ENCODE assay signal across 14 cellular contexts in the genomic region with DNA sequence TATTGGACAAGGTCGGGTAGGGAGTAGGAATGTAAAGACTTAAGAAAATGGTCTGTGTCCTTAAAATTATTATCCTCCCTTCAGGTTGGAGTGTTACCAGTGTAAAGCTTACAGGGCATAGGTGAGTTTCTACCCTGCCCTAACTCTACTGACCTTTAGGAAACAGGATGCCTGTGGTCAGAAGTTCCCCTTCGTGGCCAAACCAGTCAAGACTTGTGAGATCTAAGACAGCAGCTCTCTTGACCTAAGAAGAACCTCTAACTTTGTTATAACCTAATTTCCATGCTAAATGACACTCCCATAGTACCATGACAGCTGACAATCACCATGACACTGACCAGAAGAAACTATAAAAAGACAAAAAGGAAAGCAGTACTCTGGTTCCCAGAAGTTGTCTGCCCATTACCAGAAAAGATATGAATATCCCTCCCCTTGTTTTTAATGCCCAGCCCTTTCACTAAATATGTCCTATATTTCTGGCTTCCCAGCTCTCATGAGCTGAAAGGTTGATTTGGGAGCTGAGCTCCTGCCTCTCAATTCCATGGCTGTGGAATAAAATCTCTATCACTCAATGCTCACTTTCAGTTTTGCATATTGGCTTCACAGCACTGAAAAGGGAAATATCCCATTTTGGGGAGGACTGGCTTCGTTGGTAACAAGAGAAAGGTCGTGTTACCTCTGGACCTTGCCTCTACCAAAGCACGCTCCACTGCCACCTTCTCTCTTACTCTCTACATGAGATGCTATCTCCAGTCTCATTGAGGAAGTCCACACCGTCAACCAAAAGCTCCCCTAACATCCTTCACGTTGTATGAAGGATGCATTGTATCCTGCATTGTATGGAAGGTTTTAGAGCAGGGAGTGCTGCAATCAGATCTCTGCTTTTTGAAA.
DNase-seq lines count a peak whose midpoint lies in the region; ATAC-seq and TF ChIP-seq lines count a peak whose summit lies in the region.
"Had no signal": no experiment of that assay in that cellular context is flagged by ENCODE, and none has a peak within 500 bp of the region (broad histone marks: within the 10 kb centered on the region; RNA-seq: fewer than 3 reads in every experiment).

No MANE protein-coding gene starts in this region.

- intact Hi-C loops in natural killer cell (cut with micrococcal nuclease): no loop called here
- intact Hi-C loops in left cardiac atrium (cut with DNase I): no loop called here

- no peaks in the 10 kb centered on the region for H3K36me3 Mint-ChIP-seq in natural killer cell
- H3K36me3 Mint-ChIP-seq: activated naive CD8-positive, alpha-beta T cell treated with anti-CD3 and anti-CD28 coated beads, Interleukin-2, amount 10 ng/mL, durations not matched to agents 7 days and 5 days had no signal

- peaks cover 12 to 16% of the 10 kb centered on the region in 2 donors for H3K4me1 Mint-ChIP-seq in natural killer cell

- H3K27me3 Mint-ChIP-seq in natural killer cell (ENCODE audit: low read depth in 2 of 2): peaks cover 0 to 9% of the 10 kb centered on the region in 2 donors

- DNase-seq in natural killer cell (no peak), NCI-H2227 (lab: John Stamatoyannopoulos, UW; ENCODE audit: unreplicated experiment) (no peak), left cardiac atrium (no peak), H4 (ENCODE audit: low spot score) (no peak)
- DNase-seq in activated CD4-positive, alpha-beta T cell treated with anti-CD3 and anti-CD28 coated beads, Interleukin-2, amount 50 U/mL, for 48 hours: no peak
- DNase-seq: activated CD4-positive, alpha-beta T cell treated with anti-CD3 and anti-CD28 coated beads for 1 hour; activated naive CD8-positive, alpha-beta T cell treated with anti-CD3 and anti-CD28 coated beads, Interleukin-2, amount 10 ng/mL, durations not matched to agents 7 days and 5 days; dorsolateral prefrontal cortex; heart left ventricle; NCI-H2081; retina had no signal

- H3K9me3 Mint-ChIP-seq in natural killer cell: peaks cover 0 to 4% of the 10 kb centered on the region in 2 donors
- H3K9me3 Mint-ChIP-seq: activated naive CD8-positive, alpha-beta T cell treated with anti-CD3 and anti-CD28 coated beads, Interleukin-2, amount 10 ng/mL, durations not matched to agents 7 days and 5 days had no signal

- TF ChIP-seq CTCF in natural killer cell (IDR thresholded peaks at IDR 0.05): no peak

- no peak overlapping the region for H3K27ac Mint-ChIP-seq in natural killer cell
- H3K27ac Mint-ChIP-seq: activated naive CD8-positive, alpha-beta T cell treated with anti-CD3 and anti-CD28 coated beads, Interleukin-2, amount 10 ng/mL, durations not matched to agents 7 days and 5 days had no signal

- peak; percentile 96 for ATAC-seq in GM18907 (IDR thresholded peaks at IDR 0.05; ENCODE audit: unreplicated experiment)
- ATAC-seq in GM21619 (IDR thresholded peaks at IDR 0.05; ENCODE audit: unreplicated experiment): peak; percentile 90
- peak; percentile 89 for ATAC-seq in HG03108 (IDR thresholded peaks at IDR 0.05; ENCODE audit: unreplicated experiment)
- peak in 2 of 3 donors; percentile 40 to 48 for ATAC-seq in natural killer cell
- ATAC-seq in left cardiac atrium: no peak
- ATAC-seq: heart left ventricle had no signal

- no peak overlapping the region for H3K4me3 Mint-ChIP-seq in natural killer cell
- H3K4me3 Mint-ChIP-seq: activated naive CD8-positive, alpha-beta T cell treated with anti-CD3 and anti-CD28 coated beads, Interleukin-2, amount 10 ng/mL, durations not matched to agents 7 days and 5 days had no signal

Comparison
In these comparisons a context has a peak if more than half of its experiments do, and no peak if none do; other contexts are left out.
1. ATAC-seq: peak in GM18907 (single experiment), GM21619 (single experiment), HG03108 (single experiment) and natural killer cell (2 of 3); none in left cardiac atrium (0 of 2).